1 cellular context compared by ENCODE assay signal in genomic region chr20:62602550-62602949, GRCh38.
TF ChIP-seq lines count a peak whose summit lies in the region.

No MANE protein-coding gene starts in this region.

TF ChIP-seq in GM23338, 12 proteins besides CTCF, POLR2A, EP300 and RAD21:
- no peak for TF ChIP-seq ZNF462 (CRISPR knock-in tag; IDR thresholded peaks at IDR 0.05)
- no peak for TF ChIP-seq ZNF331 (CRISPR knock-in tag; IDR thresholded peaks at IDR 0.05; ENCODE audit: low read depth)
- no peak for TF ChIP-seq NANOG (IDR thresholded peaks at IDR 0.05; ENCODE audit: borderline replicate concordance)
- no peak for TF ChIP-seq POLR2AphosphoS5 (IDR thresholded peaks at IDR 0.05; ENCODE audit: low read depth)
- no peak for TF ChIP-seq CREB1 (CRISPR knock-in tag; IDR thresholded peaks at IDR 0.05; ENCODE audit: low read depth)
- TF ChIP-seq JUNB (IDR thresholded peaks at IDR 0.05; ENCODE audit: unreplicated experiment) = no peak
- no peak for TF ChIP-seq EZH2 (IDR thresholded peaks at IDR 0.05; ENCODE audit: low read depth, unreplicated experiment)
- TF ChIP-seq, protein P1, sequence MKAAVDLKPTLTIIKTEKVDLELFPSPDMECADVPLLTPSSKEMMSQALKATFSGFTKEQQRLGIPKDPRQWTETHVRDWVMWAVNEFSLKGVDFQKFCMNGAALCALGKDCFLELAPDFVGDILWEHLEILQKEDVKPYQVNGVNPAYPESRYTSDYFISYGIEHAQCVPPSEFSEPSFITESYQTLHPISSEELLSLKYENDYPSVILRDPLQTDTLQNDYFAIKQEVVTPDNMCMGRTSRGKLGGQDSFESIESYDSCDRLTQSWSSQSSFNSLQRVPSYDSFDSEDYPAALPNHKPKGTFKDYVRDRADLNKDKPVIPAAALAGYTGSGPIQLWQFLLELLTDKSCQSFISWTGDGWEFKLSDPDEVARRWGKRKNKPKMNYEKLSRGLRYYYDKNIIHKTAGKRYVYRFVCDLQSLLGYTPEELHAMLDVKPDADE (IDR thresholded peaks at IDR 0.05) = no peak
- TF ChIP-seq ZNF114 (CRISPR knock-in tag; IDR thresholded peaks at IDR 0.05) = no peak
- TF ChIP-seq, protein P2, sequence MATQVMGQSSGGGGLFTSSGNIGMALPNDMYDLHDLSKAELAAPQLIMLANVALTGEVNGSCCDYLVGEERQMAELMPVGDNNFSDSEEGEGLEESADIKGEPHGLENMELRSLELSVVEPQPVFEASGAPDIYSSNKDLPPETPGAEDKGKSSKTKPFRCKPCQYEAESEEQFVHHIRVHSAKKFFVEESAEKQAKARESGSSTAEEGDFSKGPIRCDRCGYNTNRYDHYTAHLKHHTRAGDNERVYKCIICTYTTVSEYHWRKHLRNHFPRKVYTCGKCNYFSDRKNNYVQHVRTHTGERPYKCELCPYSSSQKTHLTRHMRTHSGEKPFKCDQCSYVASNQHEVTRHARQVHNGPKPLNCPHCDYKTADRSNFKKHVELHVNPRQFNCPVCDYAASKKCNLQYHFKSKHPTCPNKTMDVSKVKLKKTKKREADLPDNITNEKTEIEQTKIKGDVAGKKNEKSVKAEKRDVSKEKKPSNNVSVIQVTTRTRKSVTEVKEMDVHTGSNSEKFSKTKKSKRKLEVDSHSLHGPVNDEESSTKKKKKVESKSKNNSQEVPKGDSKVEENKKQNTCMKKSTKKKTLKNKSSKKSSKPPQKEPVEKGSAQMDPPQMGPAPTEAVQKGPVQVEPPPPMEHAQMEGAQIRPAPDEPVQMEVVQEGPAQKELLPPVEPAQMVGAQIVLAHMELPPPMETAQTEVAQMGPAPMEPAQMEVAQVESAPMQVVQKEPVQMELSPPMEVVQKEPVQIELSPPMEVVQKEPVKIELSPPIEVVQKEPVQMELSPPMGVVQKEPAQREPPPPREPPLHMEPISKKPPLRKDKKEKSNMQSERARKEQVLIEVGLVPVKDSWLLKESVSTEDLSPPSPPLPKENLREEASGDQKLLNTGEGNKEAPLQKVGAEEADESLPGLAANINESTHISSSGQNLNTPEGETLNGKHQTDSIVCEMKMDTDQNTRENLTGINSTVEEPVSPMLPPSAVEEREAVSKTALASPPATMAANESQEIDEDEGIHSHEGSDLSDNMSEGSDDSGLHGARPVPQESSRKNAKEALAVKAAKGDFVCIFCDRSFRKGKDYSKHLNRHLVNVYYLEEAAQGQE (IDR thresholded peaks at IDR 0.05; ENCODE audit: unreplicated experiment) = no peak
- no peak for TF ChIP-seq EZH2phosphoT487 (IDR thresholded peaks at IDR 0.05; ENCODE audit: unreplicated experiment)
- TF ChIP-seq STAT1 (IDR thresholded peaks at IDR 0.05; ENCODE audit: unreplicated experiment) = no peak
